ENCODE assay signal across 8 cellular contexts in genomic region chr9:125889122-125889523, GRCh38.
DNase-seq lines count a peak whose midpoint lies in the region; ATAC-seq and TF ChIP-seq lines count a peak whose summit lies in the region.

No MANE protein-coding gene starts in this region.

- H3K9me3 Mint-ChIP-seq in activated T-cell treated with anti-CD3 and anti-CD28 coated beads, Interleukin-2, amount 50 U/mL, for 72 hours, result no peaks in the 10 kb centered on the region

- H3K27me3 Mint-ChIP-seq in activated T-cell treated with anti-CD3 and anti-CD28 coated beads, Interleukin-2, amount 50 U/mL, for 72 hours (ENCODE audit: low read depth), result peaks cover 15% of the 10 kb centered on the region

- H3K79me2 ChIP-seq in parathyroid adenoma, result peaks cover 10% of the 10 kb centered on the region

- H3K4me2 ChIP-seq in parathyroid adenoma (ENCODE audit: low read length), result peak overlapping the region; percentile 96

- H3K9ac ChIP-seq in parathyroid adenoma, result peak overlapping the region; percentile 24

- H3K36me3 ChIP-seq in cardiac muscle cell (no peaks in the 10 kb centered on the region), parathyroid adenoma (ENCODE audit: control insufficient read depth, insufficient read depth, low read length) (no peaks in the 10 kb centered on the region)

- no peaks in the 10 kb centered on the region for H3K9me3 ChIP-seq in cardiac muscle cell (ENCODE audit: low read depth)
- H3K9me3 ChIP-seq in parathyroid adenoma (ENCODE audit: control insufficient read depth, low read length), result no peaks in the 10 kb centered on the region

- no peaks in the 10 kb centered on the region for H3K36me3 Mint-ChIP-seq in activated T-cell treated with anti-CD3 and anti-CD28 coated beads, Interleukin-2, amount 50 U/mL, for 72 hours (ENCODE audit: insufficient read depth in 2 of 2)

- peak overlapping the region; percentile 69 for H3K27ac ChIP-seq in cardiac muscle cell
- peak overlapping the region; percentile 90 for H3K27ac ChIP-seq in parathyroid adenoma

- H3K27me3 ChIP-seq in cardiac muscle cell, result no peaks in the 10 kb centered on the region
- H3K27me3 ChIP-seq in parathyroid adenoma (ENCODE audit: control insufficient read depth, insufficient read depth, low read length), result no peaks in the 10 kb centered on the region

- H3K4me3 ChIP-seq in cardiac muscle cell (peak overlapping the region; percentile 40), parathyroid adenoma (ENCODE audit: low read depth, low read length) (peak overlapping the region; percentile 87)

- H3K4me1 ChIP-seq in cardiac muscle cell (ENCODE audit: low read depth), result peaks cover 49% of the 10 kb centered on the region
- H3K4me1 ChIP-seq in parathyroid adenoma, result peaks cover 3% of the 10 kb centered on the region

- peak; percentile 22 for DNase-seq in EL
- peak; percentile 2 to 6 for DNase-seq in activated T-cell treated with anti-CD3 and anti-CD28 coated beads, Interleukin-2, amount 50 U/mL, for 72 hours
- DNase-seq in cardiac muscle cell (ENCODE audit: low read depth in 1 of 2, low spot score in 1 of 2), result peak; percentile 20 to 42

- ATAC-seq in HG03097 (IDR thresholded peaks at IDR 0.05; ENCODE audit: low FRiP score, unreplicated experiment), result peak; percentile 22
- peak; percentile 52 to 57 for ATAC-seq in activated T-cell treated with anti-CD3 and anti-CD28 coated beads, Interleukin-2, amount 50 U/mL, for 72 hours (replicated peaks in 1 of 2)
- no peak for ATAC-seq in HG02885 (IDR thresholded peaks at IDR 0.05; ENCODE audit: poor library complexity, unreplicated experiment)
- no peak for ATAC-seq in GM18867 (IDR thresholded peaks at IDR 0.05; ENCODE audit: unreplicated experiment)
- ATAC-seq in GM19452 (IDR thresholded peaks at IDR 0.05; ENCODE audit: unreplicated experiment), result no peak

- no peak overlapping the region for H3K27ac Mint-ChIP-seq in activated T-cell treated with anti-CD3 and anti-CD28 coated beads, Interleukin-2, amount 50 U/mL, for 72 hours

- no peak for TF ChIP-seq CTCF in cardiac muscle cell (IDR thresholded peaks at IDR 0.05; ENCODE audit: low read depth, low read length)
- no peak for TF ChIP-seq CTCF in parathyroid adenoma (IDR thresholded peaks at IDR 0.05)

- no peak overlapping the region for H2AFZ ChIP-seq in parathyroid adenoma

- peaks cover 6% of the 10 kb centered on the region for H3K4me1 Mint-ChIP-seq in activated T-cell treated with anti-CD3 and anti-CD28 coated beads, Interleukin-2, amount 50 U/mL, for 72 hours (ENCODE audit: low read depth)

- H3K4me3 Mint-ChIP-seq in activated T-cell treated with anti-CD3 and anti-CD28 coated beads, Interleukin-2, amount 50 U/mL, for 72 hours, result peak overlapping the region; percentile 72 to 80

Comparison
In these comparisons a context has a peak if more than half of its experiments do, and no peak if none do; other contexts are left out.
1. ATAC-seq: peak in HG03097 (single experiment) and activated T-cell treated with anti-CD3 and anti-CD28 coated beads, Interleukin-2, amount 50 U/mL, for 72 hours (2 of 2); none in HG02885 (single experiment), GM18867 (single experiment) and GM19452 (single experiment).
2. Peak in every context shown above with its lines, with median percentiles within 50 percentile points of each other: DNase-seq.